15 cellular contexts compared by ENCODE assay signal in genomic region chr2:152762202-152762601, GRCh38. TPM values are rescaled to one million over a fixed set of nuclear protein-coding genes. Genes with fewer than 3 reads are reported as not detected.
DNase-seq lines count a peak whose midpoint lies in the region; ATAC-seq and TF ChIP-seq lines count a peak whose summit lies in the region.
"Had no signal": no experiment of that assay in that cellular context is flagged by ENCODE, and none has a peak within 500 bp of the region (broad histone marks: within the 10 kb centered on the region; RNA-seq: fewer than 3 reads in every experiment).

No MANE protein-coding gene starts in this region.

- TF ChIP-seq CTCF in foreskin fibroblast (IDR thresholded peaks at IDR 0.05; ENCODE audit: low read depth, low read length), result no peak
- no peak for TF ChIP-seq CTCF in omental fat pad (IDR thresholded peaks at IDR 0.05)
- no peak for TF ChIP-seq CTCF in natural killer cell (IDR thresholded peaks at IDR 0.05)

- peaks cover 10% of the 10 kb centered on the region; the same call in 1 of the 2 replicates for H3K4me1 ChIP-seq in SJSA1 (replicated peaks)

- no peak overlapping the region for H3K4me3 Mint-ChIP-seq in natural killer cell
- H3K4me3 Mint-ChIP-seq: activated T-cell treated with anti-CD3 and anti-CD28 coated beads, Interleukin-2, amount 50 U/mL, for 72 hours; T-helper 1 cell treated with Interleukin-12 subunit alpha and Interleukin-12 subunit beta and Interleukin-4 antibody, amounts not matched to agents 30 μg/mL and 1 μg/mL, for 36 hours had no signal

- H3K9me3 ChIP-seq in SJSA1 (replicated peaks), result no peaks in the 10 kb centered on the region
- H3K9me3 ChIP-seq: mucosa of descending colon had no signal

- no peaks in the 10 kb centered on the region for H3K36me3 Mint-ChIP-seq in natural killer cell

- no peak overlapping the region for H3K4me3 ChIP-seq in SJSA1
- H3K4me3 ChIP-seq in foreskin fibroblast (ENCODE audit: low read depth in 1 of 2, low read length in 2 of 2), result no peak overlapping the region
- H3K4me3 ChIP-seq: mucosa of descending colon had no signal

- no peaks in the 10 kb centered on the region for H3K27me3 ChIP-seq in SJSA1 (replicated peaks)

- DNase-seq in ELR (ENCODE audit: low read depth) (peak; percentile 89), SJSA1 (ENCODE audit: low read depth in 1 of 2, low spot score in 2 of 2) (peak in 1 of 2 experiments; percentile 49), foreskin fibroblast (peak; percentile 89), omental fat pad (ENCODE audit: low spot score) (no peak), Ammon's horn (ENCODE audit: low spot score) (no peak), natural killer cell (no peak), NOMO-1 (lab: John Stamatoyannopoulos, UW; ENCODE audit: unreplicated experiment in 2 of 2) (no peak), D341Med (ENCODE audit: low spot score) (no peak)
- DNase-seq: activated CD4-positive, alpha-beta T cell treated with anti-CD3 and anti-CD28 coated beads for 48 hours; activated T-cell treated with anti-CD3 and anti-CD28 coated beads, Interleukin-2, amount 50 U/mL, for 72 hours; anterior cingulate cortex; effector CD8-positive, alpha-beta T cell; mucosa of descending colon; NCI-H2107 had no signal

- no peak overlapping the region for H3K27ac Mint-ChIP-seq in natural killer cell
- H3K27ac Mint-ChIP-seq: activated T-cell treated with anti-CD3 and anti-CD28 coated beads, Interleukin-2, amount 50 U/mL, for 72 hours; T-helper 1 cell treated with Interleukin-12 subunit alpha and Interleukin-12 subunit beta and Interleukin-4 antibody, amounts not matched to agents 30 μg/mL and 1 μg/mL, for 36 hours had no signal

- intact Hi-C loops in natural killer cell (cut with micrococcal nuclease), result no loop called here

- ATAC-seq in omental fat pad (ENCODE audit: low FRiP score) (peak; percentile 41), natural killer cell (no peak)
- ATAC-seq: activated T-cell treated with anti-CD3 and anti-CD28 coated beads, Interleukin-2, amount 50 U/mL, for 72 hours; mucosa of descending colon had no signal

- H3K4me1 Mint-ChIP-seq in natural killer cell, result no peaks in the 10 kb centered on the region

- peak overlapping the region; percentile 66 for H3K27ac ChIP-seq in SJSA1

- no peaks in the 10 kb centered on the region for H3K9me3 Mint-ChIP-seq in natural killer cell
- H3K9me3 Mint-ChIP-seq: activated T-cell treated with anti-CD3 and anti-CD28 coated beads, Interleukin-2, amount 50 U/mL, for 72 hours; T-helper 1 cell treated with Interleukin-12 subunit alpha and Interleukin-12 subunit beta and Interleukin-4 antibody, amounts not matched to agents 30 μg/mL and 1 μg/mL, for 36 hours had no signal

- peaks cover 16% of the 10 kb centered on the region; the same call in 1 of the 2 replicates for H3K36me3 ChIP-seq in SJSA1

- no peaks in the 10 kb centered on the region for H3K27me3 Mint-ChIP-seq in natural killer cell (ENCODE audit: low read depth in 2 of 2)

RNA-seq across cellular contexts. Expression of gene ARL6IP6, which starts 43.8 kb away (rescaled TPM):
- 51.8 and 54.3 TPM in 2 replicates for total RNA-seq in SJSA1 (2014; rRNA removed; shearing (Covaris generic))
- 10 to 100 TPM; 12.6 to 25.9 (median 19.0) TPM for total RNA-seq in omental fat pad
- 10 to 100 TPM in 2 of 3 donors, 1 to 10 TPM in 1; 10.0 to 15.0 (median 11.4) TPM for total RNA-seq in natural killer cell

RNA-seq across cellular contexts. Expression of gene PRPF40A, which starts 44.9 kb away (rescaled TPM):
- 156 and 189 TPM in 2 replicates for total RNA-seq in SJSA1 (2014; rRNA removed; shearing (Covaris generic))
- total RNA-seq in omental fat pad, result 100 to 1,000 TPM in 1 of 4 donors, 10 to 100 TPM in 3; 69.0 to 125 (median 81.7) TPM
- 100 to 1,000 TPM; 120 to 137 (median 130) TPM for total RNA-seq in natural killer cell

Comparison
In these comparisons a context has a peak if more than half of its experiments do, and no peak if none do; other contexts are left out.
1. DNase-seq: peak in ELR (single experiment) and foreskin fibroblast (2 of 2); none in omental fat pad (single experiment), Ammon's horn (single experiment), natural killer cell (single experiment), NOMO-1 (0 of 2) and D341Med (single experiment).